17 cellular contexts compared by ENCODE assay signal in the genomic region with DNA sequence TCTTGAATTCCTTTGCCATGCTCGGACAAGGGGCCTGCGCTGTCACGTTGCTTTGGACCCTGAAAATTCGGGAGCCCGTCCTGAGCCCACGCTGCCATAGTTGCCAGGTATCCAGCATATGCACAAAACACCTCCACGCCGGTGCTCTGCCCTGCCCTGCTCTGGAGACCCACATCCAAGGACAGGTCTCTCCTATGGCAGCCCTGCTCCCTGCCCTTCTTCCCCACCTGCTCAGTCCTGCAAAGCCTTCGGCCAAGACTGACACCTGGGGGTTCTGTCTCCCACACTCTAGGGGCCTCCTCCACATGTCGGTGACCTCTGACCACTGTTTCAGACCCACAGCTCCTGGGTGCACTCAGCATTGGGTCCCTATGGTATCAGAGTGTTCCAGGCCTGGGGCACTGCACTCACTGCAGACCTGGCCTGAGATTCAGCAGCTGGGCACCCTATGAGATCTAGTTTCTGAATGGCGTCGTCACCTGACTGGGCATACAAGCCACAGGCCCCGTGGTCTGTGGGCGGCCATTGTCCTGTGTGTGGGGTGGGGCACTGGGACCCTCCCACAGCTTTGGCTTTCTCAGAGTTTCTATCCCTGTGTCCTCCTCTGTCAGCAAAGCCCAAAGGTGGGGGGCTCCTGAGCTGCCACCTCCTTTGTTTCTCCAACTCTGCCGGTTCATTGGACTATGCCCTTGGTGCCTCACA. TPM values are rescaled to one million over a fixed set of nuclear protein-coding genes. Genes with fewer than 3 reads are reported as not detected.
DNase-seq lines count a peak whose midpoint lies in the region; ATAC-seq and TF ChIP-seq lines count a peak whose summit lies in the region.
"Had no signal": no experiment of that assay in that cellular context is flagged by ENCODE, and none has a peak within 500 bp of the region (broad histone marks: within the 10 kb centered on the region; RNA-seq: fewer than 3 reads in every experiment).

No MANE protein-coding gene starts in this region.

- ATAC-seq in left lobe of liver (no peak), HG02973 (IDR thresholded peaks at IDR 0.05; ENCODE audit: unreplicated experiment) (no peak)

- H3K27me3 Mint-ChIP-seq in Caco-2 (ENCODE audit: insufficient read depth, unreplicated experiment) = no peaks in the 10 kb centered on the region
- peaks cover 29% of the 10 kb centered on the region for H3K27me3 Mint-ChIP-seq in Calu3 (ENCODE audit: unreplicated experiment)

- CTCF ChIA-PET in Caco-2 (lab: Charles Lee) = interaction anchor here (1.0 to 4.5 kb wide), 10 partner anchors 24 to 462 kb away, joined by 4 to 111 read pairs (median 11); partner anchors contain the start of gene SYT8
- CTCF ChIA-PET in RWPE1 (lab: Yijun Ruan, JAX) = interaction anchor here (0.7 to 5.4 kb wide), 15 partner anchors 15 to 461 kb away, joined by 3 to 85 read pairs (median 7); partner anchors contain the start of gene SYT8
- CTCF ChIA-PET in Calu3 (lab: Charles Lee) = interaction anchor here (1.2 to 2.9 kb wide), 5 partner anchors 42 to 253 kb away, joined by 3 to 117 read pairs (median 5); partner anchors contain the start of gene SYT8

- H3K27ac Mint-ChIP-seq in Caco-2 (ENCODE audit: unreplicated experiment) = no peak overlapping the region
- H3K27ac Mint-ChIP-seq in Calu3 (ENCODE audit: unreplicated experiment) = no peak overlapping the region
- H3K27ac Mint-ChIP-seq: CD8-positive, alpha-beta T cell had no signal

- H3K9me3 Mint-ChIP-seq in Caco-2 (ENCODE audit: unreplicated experiment) = no peaks in the 10 kb centered on the region
- H3K9me3 Mint-ChIP-seq in Calu3 (ENCODE audit: low read depth, unreplicated experiment) = peaks cover 4% of the 10 kb centered on the region
- H3K9me3 Mint-ChIP-seq: CD8-positive, alpha-beta T cell had no signal

- BruUV-seq in Caco-2 (replicated peaks; lab: Mats Ljungman, UMichigan) (no TSS peak), Calu3 (replicated peaks; lab: Mats Ljungman, UMichigan) (no TSS peak)

- H3K4me3 Mint-ChIP-seq in Caco-2 (ENCODE audit: unreplicated experiment) = peak overlapping the region; percentile 50
- no peak overlapping the region for H3K4me3 Mint-ChIP-seq in Calu3 (ENCODE audit: low read depth, unreplicated experiment)
- H3K4me3 Mint-ChIP-seq: CD8-positive, alpha-beta T cell had no signal

- DNase-seq in Caco-2 (no peak), RWPE1 (ENCODE audit: low spot score) (no peak), left lobe of liver (ENCODE audit: low spot score) (peak; percentile 45), mesenteric fat pad (ENCODE audit: low spot score) (peak; percentile 77), Calu3 (no peak), C1 segment of cervical spinal cord (lab: John Stamatoyannopoulos, UW) (no peak), SW 1271 (lab: John Stamatoyannopoulos, UW) (no peak)
- DNase-seq: 8988T, GDM1, KG1 had no signal

- H3K36me3 ChIP-seq in Caco-2 (ENCODE audit: control insufficient read depth, insufficient read depth, low read length) = no peaks in the 10 kb centered on the region
- H3K36me3 ChIP-seq: BLaER1, HAP-1 had no signal

- H3K27me3 ChIP-seq in Caco-2 (replicated peaks; ENCODE audit: control insufficient read depth, insufficient read depth, low read length) = no peaks in the 10 kb centered on the region

- peak overlapping the region; percentile 76 for H3K27ac ChIP-seq in RWPE1
- H3K27ac ChIP-seq: BLaER1 had no signal

- H3K4me3 ChIP-seq in Caco-2 (ENCODE audit: low read depth, low read length) = no peak overlapping the region
- H3K4me3 ChIP-seq: HAP-1 had no signal

- H3K4me1 Mint-ChIP-seq in Caco-2 (ENCODE audit: low read depth, unreplicated experiment) (peaks cover 34% of the 10 kb centered on the region), Calu3 (ENCODE audit: low read depth, unreplicated experiment) (peaks cover 16% of the 10 kb centered on the region)

- intact Hi-C loops in Caco-2 (cut with micrococcal nuclease; ENCODE audit: unreplicated experiment) = loop anchor here (1.0 kb wide), 1 partner anchor 130 kb away; no protein-coding TSS in a partner anchor
- intact Hi-C loops in Calu3 (cut with micrococcal nuclease; ENCODE audit: unreplicated experiment) = loop anchor here (5.0 kb wide), 1 partner anchor 457 kb away; no protein-coding TSS in a partner anchor

- no peak for TF ChIP-seq CTCF in Caco-2 (IDR thresholded peaks at IDR 0.05; ENCODE audit: insufficient read depth in 1 of 2, low read depth in 1 of 2, low read length in 1 of 2, severe bottlenecking in 1 of 2, unreplicated experiment in 1 of 2)
- TF ChIP-seq CTCF in RWPE1 (conservative IDR thresholded peaks at IDR 0.05; ENCODE audit: low read depth) = no peak
- TF ChIP-seq CTCF in Calu3 (IDR thresholded peaks at IDR 0.05; ENCODE audit: unreplicated experiment) = no peak

- no peaks in the 10 kb centered on the region for H3K9me3 ChIP-seq in Caco-2
- H3K9me3 ChIP-seq: BLaER1, HAP-1 had no signal

- POLR2A ChIA-PET in Caco-2 (lab: Charles Lee) = no interaction called here
- POLR2A ChIA-PET in RWPE1 (lab: Yijun Ruan, JAX; ENCODE audit: low non-redundant PET) = no interaction called here

- H3K36me3 Mint-ChIP-seq in Caco-2 (ENCODE audit: insufficient read depth, unreplicated experiment) (peaks cover 6% of the 10 kb centered on the region), Calu3 (ENCODE audit: insufficient read depth, unreplicated experiment) (peaks cover 9% of the 10 kb centered on the region)
- H3K36me3 Mint-ChIP-seq: CD8-positive, alpha-beta T cell had no signal

- peaks cover 39% of the 10 kb centered on the region for H3K4me1 ChIP-seq in Caco-2

RNA-seq across cellular contexts. Expression of gene KRTAP5-6, which starts 2.0 kb away (rescaled TPM):
- not detected in 2 replicates for total RNA-seq in Caco-2 (2022)
- 1.4 TPM for total RNA-seq in left lobe of liver
- total RNA-seq in mesenteric fat pad = not detected
- total RNA-seq in Calu3 (2022) = not detected in 2 replicates
- total RNA-seq: A673; CD8-positive, alpha-beta T cell; Daoy; H1 had no signal

RNA-seq across cellular contexts. Expression of gene IFITM10, which starts 55.4 kb away (rescaled TPM):
- total RNA-seq in Caco-2 (2022) (1.3 and 2.7 TPM in 2 replicates), left lobe of liver (15.7 TPM), mesenteric fat pad (1.5 TPM), Calu3 (2022) (3.3 and 8.1 TPM in 2 replicates)
- total RNA-seq: A673 had no signal

Comparison
In these comparisons a context has a peak if more than half of its experiments do, and no peak if none do; other contexts are left out.
1. DNase-seq: peak in left lobe of liver (single experiment) and mesenteric fat pad (single experiment); none in Caco-2 (0 of 2), RWPE1 (single experiment), Calu3 (single experiment), C1 segment of cervical spinal cord (0 of 14) and SW 1271 (0 of 2).